26 cellular contexts compared by ENCODE assay signal in genomic region chr13:80055804-80056203, GRCh38.
"Had no signal": no experiment of that assay in that cellular context is flagged by ENCODE, and none has a peak within 500 bp of the region (broad histone marks: within the 10 kb centered on the region; RNA-seq: fewer than 3 reads in every experiment).

No MANE protein-coding gene starts in this region.

- H3K27ac ChIP-seq: brain microvascular endothelial cell, gastroesophageal sphincter, heart right ventricle, transverse colon, vagina had no signal

- H3K4me1 ChIP-seq: gastroesophageal sphincter, transverse colon, vagina had no signal

- H3K4me3 ChIP-seq: gastroesophageal sphincter, heart right ventricle, transverse colon, vagina had no signal

- H3K27me3 ChIP-seq: brain microvascular endothelial cell, gastroesophageal sphincter, heart right ventricle, transverse colon, vagina had no signal

- H3K36me3 ChIP-seq: brain microvascular endothelial cell, gastroesophageal sphincter, heart right ventricle, transverse colon, vagina had no signal

- ATAC-seq: esophagus mucosa; gastroesophageal sphincter; heart right ventricle; left cardiac atrium; naive thymus-derived CD8-positive, alpha-beta T cell had no signal

- DNase-seq: activated B cell treated with CpG ODN at 0.5 μM for 24 hours; activated CD4-positive, alpha-beta memory T cell treated with anti-CD3 and anti-CD28 coated beads for 36 hours; activated CD4-positive, alpha-beta T cell treated with anti-CD3 and anti-CD28 coated beads for 4 hours; activated naive CD4-positive, alpha-beta T cell; activated naive CD8-positive, alpha-beta T cell treated with anti-CD3 and anti-CD28 coated beads for 36 hours; activated T-cell treated with anti-CD3 and anti-CD28 coated beads for 4 hours; amniotic stem cell; brain microvascular endothelial cell; cortex of kidney; effector CD8-positive, alpha-beta T cell; heart right ventricle; immature natural killer cell; left cardiac atrium; mesendoderm; naive thymus-derived CD8-positive, alpha-beta T cell; nucleus accumbens; posterior cingulate gyrus; stimulated activated CD4-positive, alpha-beta T cell treated with anti-CD3 and anti-CD28 coated beads, Interleukin-12 subunit alpha, Interleukin-12 subunit beta, amount 100 ng/mL, for 4 hours; stimulated activated CD4-positive, alpha-beta T cell treated with anti-CD3 and anti-CD28 coated beads, Interleukin-1b, Interleukin-23, amount 100 ng/mL, for 48 hours; stimulated activated CD8-positive, alpha-beta memory T cell treated with anti-CD3 and anti-CD28 coated beads, Interleukin-4, amount 100 ng/mL, for 48 hours; stimulated activated naive CD4-positive, alpha-beta T cell treated with Interleukin-2 at 50 U/mL for 16 hours; transverse colon had no signal

- FAIRE-seq: TTC549 had no signal

- H3K9me3 ChIP-seq: gastroesophageal sphincter, transverse colon, vagina had no signal
